4 cellular contexts compared by ENCODE assay signal in the genomic region with DNA sequence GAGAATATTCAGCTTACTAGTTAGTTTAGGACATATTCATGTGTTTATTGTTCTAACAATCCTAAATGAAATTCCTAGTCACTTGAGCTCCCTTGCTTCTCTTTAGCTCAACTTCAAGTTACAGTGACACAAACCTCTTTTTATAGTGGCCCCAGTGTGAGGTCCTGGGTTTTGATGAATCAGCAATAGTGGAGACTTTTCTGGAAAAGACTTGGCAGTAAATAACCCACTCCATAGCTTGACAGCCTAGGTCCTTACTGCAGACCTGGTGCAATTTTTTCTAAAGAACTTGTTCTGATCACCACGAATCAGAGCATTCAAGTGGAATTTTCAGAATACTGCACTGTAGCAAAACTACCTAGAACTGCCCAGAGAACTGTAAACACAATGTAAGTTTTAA.
TF ChIP-seq lines count a peak whose summit lies in the region.

No MANE protein-coding gene starts in this region.

TF ChIP-seq in A549, 52 proteins besides CTCF, POLR2A, EP300 and RAD21:
- TF ChIP-seq MAFK (IDR thresholded peaks at IDR 0.05; ENCODE audit: partially characterized antibody) (peak; percentile 81), SREBF2 (IDR thresholded peaks at IDR 0.05) (no peak)

TF ChIP-seq in HCT116, 20 proteins besides CTCF, POLR2A, EP300 and RAD21:
- TF ChIP-seq EZH2phosphoT487 (IDR thresholded peaks at IDR 0.05; ENCODE audit: borderline replicate concordance) (no peak), POLR2AphosphoS5 (IDR thresholded peaks at IDR 0.05; ENCODE audit: low read depth, low read length) (no peak), JUND (IDR thresholded peaks at IDR 0.05) (no peak), SRF (IDR thresholded peaks at IDR 0.05; ENCODE audit: low read depth) (no peak), ATF3 (IDR thresholded peaks at IDR 0.05) (no peak), CEBPB (IDR thresholded peaks at IDR 0.05; ENCODE audit: low read depth) (no peak), TCF7L2 (IDR thresholded peaks at IDR 0.05; ENCODE audit: borderline replicate concordance, extremely low read depth, insufficient read depth, insufficient read length) (no peak), EGR1 (IDR thresholded peaks at IDR 0.05; ENCODE audit: low read depth) (no peak), YY1 (IDR thresholded peaks at IDR 0.05; ENCODE audit: extremely low read depth, insufficient replicate concordance, low read depth, low read length) (no peak), ZNF274 (IDR thresholded peaks at IDR 0.05; ENCODE audit: low read depth, low read length) (no peak), ZFX (IDR thresholded peaks at IDR 0.05) (no peak), EZH2 (IDR thresholded peaks at IDR 0.05) (no peak), SP1 (IDR thresholded peaks at IDR 0.05; ENCODE audit: low read depth) (no peak), ELF1 (IDR thresholded peaks at IDR 0.05; ENCODE audit: borderline replicate concordance, low read depth) (no peak), SIN3A (IDR thresholded peaks at IDR 0.05; ENCODE audit: low read depth) (no peak)
- TF ChIP-seq, protein P1, sequence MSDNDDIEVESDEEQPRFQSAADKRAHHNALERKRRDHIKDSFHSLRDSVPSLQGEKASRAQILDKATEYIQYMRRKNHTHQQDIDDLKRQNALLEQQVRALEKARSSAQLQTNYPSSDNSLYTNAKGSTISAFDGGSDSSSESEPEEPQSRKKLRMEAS (IDR thresholded peaks at IDR 0.05) = no peak
- TF ChIP-seq, protein P2, sequence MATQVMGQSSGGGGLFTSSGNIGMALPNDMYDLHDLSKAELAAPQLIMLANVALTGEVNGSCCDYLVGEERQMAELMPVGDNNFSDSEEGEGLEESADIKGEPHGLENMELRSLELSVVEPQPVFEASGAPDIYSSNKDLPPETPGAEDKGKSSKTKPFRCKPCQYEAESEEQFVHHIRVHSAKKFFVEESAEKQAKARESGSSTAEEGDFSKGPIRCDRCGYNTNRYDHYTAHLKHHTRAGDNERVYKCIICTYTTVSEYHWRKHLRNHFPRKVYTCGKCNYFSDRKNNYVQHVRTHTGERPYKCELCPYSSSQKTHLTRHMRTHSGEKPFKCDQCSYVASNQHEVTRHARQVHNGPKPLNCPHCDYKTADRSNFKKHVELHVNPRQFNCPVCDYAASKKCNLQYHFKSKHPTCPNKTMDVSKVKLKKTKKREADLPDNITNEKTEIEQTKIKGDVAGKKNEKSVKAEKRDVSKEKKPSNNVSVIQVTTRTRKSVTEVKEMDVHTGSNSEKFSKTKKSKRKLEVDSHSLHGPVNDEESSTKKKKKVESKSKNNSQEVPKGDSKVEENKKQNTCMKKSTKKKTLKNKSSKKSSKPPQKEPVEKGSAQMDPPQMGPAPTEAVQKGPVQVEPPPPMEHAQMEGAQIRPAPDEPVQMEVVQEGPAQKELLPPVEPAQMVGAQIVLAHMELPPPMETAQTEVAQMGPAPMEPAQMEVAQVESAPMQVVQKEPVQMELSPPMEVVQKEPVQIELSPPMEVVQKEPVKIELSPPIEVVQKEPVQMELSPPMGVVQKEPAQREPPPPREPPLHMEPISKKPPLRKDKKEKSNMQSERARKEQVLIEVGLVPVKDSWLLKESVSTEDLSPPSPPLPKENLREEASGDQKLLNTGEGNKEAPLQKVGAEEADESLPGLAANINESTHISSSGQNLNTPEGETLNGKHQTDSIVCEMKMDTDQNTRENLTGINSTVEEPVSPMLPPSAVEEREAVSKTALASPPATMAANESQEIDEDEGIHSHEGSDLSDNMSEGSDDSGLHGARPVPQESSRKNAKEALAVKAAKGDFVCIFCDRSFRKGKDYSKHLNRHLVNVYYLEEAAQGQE (IDR thresholded peaks at IDR 0.05; ENCODE audit: low read depth) = no peak

TF ChIP-seq in IMR-90, 13 proteins besides CTCF, POLR2A, EP300 and RAD21:
- TF ChIP-seq MAFK (IDR thresholded peaks at IDR 0.05; ENCODE audit: low read depth, low read length) = peak; percentile 86
- no peak for TF ChIP-seq CHD1 (IDR thresholded peaks at IDR 0.05; ENCODE audit: low read depth, low read length)

TF ChIP-seq in H1, 55 proteins besides CTCF, POLR2A, EP300 and RAD21:
- no peak for TF ChIP-seq ASH2L (IDR thresholded peaks at IDR 0.05; ENCODE audit: low read length)
- TF ChIP-seq CBX8 (IDR thresholded peaks at IDR 0.05; ENCODE audit: borderline replicate concordance, low read depth, low read length) = no peak
- TF ChIP-seq MAFK (IDR thresholded peaks at IDR 0.05; ENCODE audit: low read depth, low read length) = peak; percentile 82
- no peak for TF ChIP-seq CEBPB (IDR thresholded peaks at IDR 0.05; ENCODE audit: low read depth, low read length)
- TF ChIP-seq CTBP2 (IDR thresholded peaks at IDR 0.05; ENCODE audit: borderline replicate concordance, insufficient read depth, insufficient read length, low read length) = no peak
